Comparison of ENCODE assay signal across 8 cellular contexts in the genomic region with DNA sequence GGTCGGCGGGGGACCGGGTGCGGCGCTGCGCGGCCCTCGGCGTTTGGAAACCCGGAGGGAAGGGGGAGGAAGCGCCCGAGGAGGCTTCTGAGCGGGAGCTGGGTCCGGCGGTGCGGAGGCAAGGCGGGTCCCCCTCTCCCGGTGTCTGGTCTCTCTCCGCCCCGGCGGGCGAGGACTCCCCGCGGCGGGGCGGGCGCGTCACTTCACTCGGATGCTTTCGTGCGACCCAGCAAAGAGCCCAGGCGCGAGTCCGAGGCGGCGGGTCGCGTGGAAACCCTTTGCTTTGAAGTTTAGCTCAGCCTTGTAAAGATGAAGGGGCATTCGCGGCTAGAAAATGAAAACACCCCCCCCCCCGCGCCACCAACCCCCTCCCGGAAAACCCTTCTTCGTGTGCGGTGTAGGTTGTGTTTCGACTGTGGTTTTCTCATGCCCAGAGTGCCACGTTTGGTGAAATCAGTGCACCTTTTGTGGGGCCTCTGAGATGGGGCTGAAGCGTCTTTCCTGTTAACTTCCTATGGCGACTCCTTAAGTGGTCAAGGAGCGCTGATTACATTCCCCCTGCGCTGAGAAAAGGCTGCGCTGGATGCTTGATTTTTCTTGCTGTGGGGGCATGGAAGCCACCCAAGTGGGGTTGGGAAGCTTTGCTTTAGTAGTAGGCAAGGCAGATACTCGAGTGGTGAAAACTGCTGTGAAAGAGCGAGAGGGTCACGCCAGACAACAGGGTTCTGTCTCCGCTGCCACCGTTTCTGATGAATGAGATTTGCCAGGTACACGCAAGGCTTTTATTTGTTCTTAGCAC. TPM values are rescaled to one million over a fixed set of nuclear protein-coding genes. Genes with fewer than 3 reads are reported as not detected.
DNase-seq lines count a peak whose midpoint lies in the region; ATAC-seq, FAIRE-seq and TF ChIP-seq lines count a peak whose summit lies in the region.

No MANE protein-coding gene starts in this region.

- no peak overlapping the region for H3K27ac Mint-ChIP-seq in CD4-positive, alpha-beta memory T cell
- peak overlapping the region; percentile 72 for H3K27ac Mint-ChIP-seq in astrocyte (ENCODE audit: unreplicated experiment)

- H3K4me1 Mint-ChIP-seq in CD4-positive, alpha-beta memory T cell: peaks cover 0 to 16% (median 5%) of the 10 kb centered on the region in 4 donors
- peaks cover 19% of the 10 kb centered on the region for H3K4me1 Mint-ChIP-seq in astrocyte (ENCODE audit: low read depth, unreplicated experiment)

- peaks cover 23% of the 10 kb centered on the region for H4K20me1 ChIP-seq in astrocyte (ENCODE audit: insufficient read depth, low read length)

- H3K27me3 Mint-ChIP-seq in CD4-positive, alpha-beta memory T cell: peaks cover 17 to 27% of the 10 kb centered on the region in 2 donors
- H3K27me3 Mint-ChIP-seq in astrocyte (ENCODE audit: low read depth, unreplicated experiment): no peaks in the 10 kb centered on the region

- no peaks in the 10 kb centered on the region for H3K27me3 ChIP-seq in CD4-positive, alpha-beta memory T cell (ENCODE audit: insufficient read depth, low read length)
- no peaks in the 10 kb centered on the region for H3K27me3 ChIP-seq in astrocyte (ENCODE audit: insufficient read depth, low read length)

- intact Hi-C loops in CD4-positive, alpha-beta memory T cell (cut with micrococcal nuclease): no loop called here
- intact Hi-C loops in posterior vena cava (cut with DNase I): loop anchor here in 1 of 2 donors (10.0 kb wide), 1 partner anchor 149 kb away; no protein-coding TSS in a partner anchor

- peak in 1 of 5 donors; percentile 1 for DNase-seq in CD4-positive, alpha-beta memory T cell
- DNase-seq in NCI-H526 (lab: John Stamatoyannopoulos, UW) (peak; percentile 56 to 89), astrocyte (ENCODE audit: low read depth) (peak; percentile 26), hepatic stellate cell (ENCODE audit: low spot score) (peak; percentile 34), posterior vena cava (ENCODE audit: low spot score) (peak; percentile 85), NCI-H128 (lab: John Stamatoyannopoulos, UW; ENCODE audit: unreplicated experiment) (no peak)

- no peaks in the 10 kb centered on the region for H3K36me3 ChIP-seq in CD4-positive, alpha-beta memory T cell (ENCODE audit: insufficient read depth, low read length)
- H3K36me3 ChIP-seq in astrocyte (ENCODE audit: insufficient read depth, low read length): no peaks in the 10 kb centered on the region

- peak overlapping the region; percentile 97 for H3K4me2 ChIP-seq in astrocyte (ENCODE audit: low read length)

- no peak overlapping the region for H3K27ac ChIP-seq in CD4-positive, alpha-beta memory T cell (ENCODE audit: low read depth, low read length)
- H3K27ac ChIP-seq in astrocyte (ENCODE audit: low read depth, low read length): peak overlapping the region; percentile 81

- H3K79me2 ChIP-seq in astrocyte (ENCODE audit: insufficient read depth, low read length): peaks cover 47% of the 10 kb centered on the region

- peaks cover 0 to 21% (median 9%) of the 10 kb centered on the region in 8 donors for H3K9me3 Mint-ChIP-seq in CD4-positive, alpha-beta memory T cell
- H3K9me3 Mint-ChIP-seq in astrocyte (ENCODE audit: unreplicated experiment): no peaks in the 10 kb centered on the region

- ATAC-seq in GM21786 (IDR thresholded peaks at IDR 0.05; ENCODE audit: unreplicated experiment): peak; percentile 22
- ATAC-seq in HG03095 (IDR thresholded peaks at IDR 0.05; ENCODE audit: unreplicated experiment): no peak

- CTCF ChIA-PET in CD4-positive, alpha-beta memory T cell (lab: Charles Lee; ENCODE audit: partially characterized antibody): no interaction called here

- peak overlapping the region; percentile 98 for H3K9ac ChIP-seq in astrocyte (ENCODE audit: low read length)

- FAIRE-seq in astrocyte (lab: Jason Lieb, UNC): peak; percentile 26

- H3K4me3 ChIP-seq in CD4-positive, alpha-beta memory T cell (ENCODE audit: low read length in 2 of 2): no peak overlapping the region
- H3K4me3 ChIP-seq in astrocyte (ENCODE audit: insufficient read depth, low read depth, low read length): peak overlapping the region; percentile 97

- H3K36me3 Mint-ChIP-seq in CD4-positive, alpha-beta memory T cell: no peaks in the 10 kb centered on the region
- no peaks in the 10 kb centered on the region for H3K36me3 Mint-ChIP-seq in astrocyte (ENCODE audit: low read depth, unreplicated experiment)

- peak overlapping the region; percentile 15 to 66 (median 37) for H3K4me3 Mint-ChIP-seq in CD4-positive, alpha-beta memory T cell
- peak overlapping the region; percentile 91 for H3K4me3 Mint-ChIP-seq in astrocyte (ENCODE audit: unreplicated experiment)

- H3K9me3 ChIP-seq in CD4-positive, alpha-beta memory T cell (ENCODE audit: control insufficient read depth in 1 of 2, low read length in 2 of 2): no peaks in the 10 kb centered on the region
- H3K9me3 ChIP-seq in astrocyte (ENCODE audit: insufficient read depth, low read depth, low read length): no peaks in the 10 kb centered on the region

- TF ChIP-seq CTCF in astrocyte (IDR thresholded peaks at IDR 0.05; ENCODE audit: insufficient read depth, low read depth, low read length): no peak

- POLR2A ChIA-PET in CD4-positive, alpha-beta memory T cell (lab: Charles Lee; ENCODE audit: partially characterized antibody): no interaction called here

- H3K4me1 ChIP-seq in CD4-positive, alpha-beta memory T cell (ENCODE audit: insufficient read depth, low read length): no peaks in the 10 kb centered on the region
- peaks cover 4% of the 10 kb centered on the region for H3K4me1 ChIP-seq in astrocyte (ENCODE audit: insufficient read depth, low read length)

- peak overlapping the region; percentile 83 for H2AFZ ChIP-seq in astrocyte (ENCODE audit: low read depth, low read length)

RNA-seq across cellular contexts. Expression of gene GNAI1, which starts 0.9 kb away (rescaled TPM):
- total RNA-seq in CD4-positive, alpha-beta memory T cell: under 1 TPM; 0.49 to 0.78 TPM
- polyA plus RNA-seq in CD4-positive, alpha-beta memory T cell: under 1 TPM in 1 of 2 donors, not detected in 1; 0.60 TPM
- total RNA-seq in astrocyte (32.9 and 35.5 TPM in 2 replicates), posterior vena cava (10 to 100 TPM; 36.1 to 53.7 TPM)

Comparison
In these comparisons a context has a peak if more than half of its experiments do, and no peak if none do; other contexts are left out.
1. RNA of gene GNAI1, which starts 0.9 kb away (total RNA-seq): 36.1 to 53.7 TPM in posterior vena cava and 32.9 to 35.5 TPM in astrocyte; 0.49 to 0.78 TPM in CD4-positive, alpha-beta memory T cell; every median in the first group is over 10 times any median in the second.